In the genomic region with DNA sequence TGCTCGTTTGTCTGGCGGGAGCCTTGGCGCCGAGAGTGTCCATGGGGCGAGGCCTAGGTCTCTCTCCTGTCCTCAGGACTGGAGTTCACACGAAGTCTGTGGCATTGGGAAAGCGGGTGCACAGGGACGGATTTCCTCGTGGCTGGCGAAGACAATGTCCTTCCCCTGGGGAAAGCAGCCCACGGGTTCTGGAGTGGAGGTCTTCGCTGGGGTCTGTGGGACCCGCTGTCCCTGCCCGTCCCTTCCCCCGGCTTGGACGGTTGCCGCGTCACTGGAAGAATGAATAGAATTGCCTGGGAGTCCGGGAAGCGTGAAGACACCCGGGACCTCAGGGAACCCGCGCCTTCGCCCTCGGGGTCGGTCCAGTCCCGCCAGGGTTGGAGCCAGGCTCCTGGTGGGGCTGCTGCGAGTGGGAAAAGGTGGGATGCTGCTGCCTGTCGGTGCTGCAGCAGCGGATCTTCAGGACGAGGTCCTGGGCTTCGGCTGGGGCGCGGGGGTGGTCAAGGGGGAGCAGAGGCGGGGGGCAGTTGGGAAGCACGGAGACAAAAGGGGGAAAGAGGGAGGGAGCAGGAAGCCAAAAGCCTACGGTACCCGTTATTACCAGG, we compare ENCODE assay signal across 19 cellular contexts.
A peak's percentile ranks its signal among the peaks of the same experiment; 100 is the strongest.
DNase-seq lines count a peak whose midpoint lies in the region; ATAC-seq, FAIRE-seq and TF ChIP-seq lines count a peak whose summit lies in the region.
"Had no signal": no experiment of that assay in that cellular context is flagged by ENCODE, and none has a peak within 500 bp of the region (broad histone marks: within the 10 kb centered on the region; RNA-seq: fewer than 3 reads in every experiment).

No MANE protein-coding gene starts in this region.

- ATAC-seq in K562: no peak
- peak; percentile 39 for ATAC-seq in naive thymus-derived CD4-positive, alpha-beta T cell
- no peak for ATAC-seq in HG03378 (IDR thresholded peaks at IDR 0.05; ENCODE audit: unreplicated experiment)
- no peak for ATAC-seq in HG02610 (IDR thresholded peaks at IDR 0.05; ENCODE audit: unreplicated experiment)
- ATAC-seq: CD8-positive, alpha-beta T cell; Panc1 had no signal

- no peak for TF ChIP-seq EP300 in K562 (IDR thresholded peaks at IDR 0.05; ENCODE audit: low read length)

- H3K27me3 Mint-ChIP-seq in naive thymus-derived CD4-positive, alpha-beta T cell: peaks cover 4 to 16% (median 8%) of the 10 kb centered on the region in 5 donors

- peaks cover 0 to 14% (median 7%) of the 10 kb centered on the region in 5 donors for H3K36me3 Mint-ChIP-seq in naive thymus-derived CD4-positive, alpha-beta T cell
- H3K36me3 Mint-ChIP-seq: CD8-positive, alpha-beta T cell had no signal

- DNase-seq in D341Med (ENCODE audit: low spot score) (peak; percentile 26), GM12892 (ENCODE audit: insufficient read length) (peak; percentile 12), K562 (ENCODE audit: extremely low read depth in 1 of 4, low spot score in 3 of 4) (no peak), NCI-H2196 treated with DMSO at 0.1 percent for 48 hours (lab: John Stamatoyannopoulos, UW; ENCODE audit: unreplicated experiment) (no peak), superior temporal gyrus (ENCODE audit: extremely low spot score) (no peak)
- DNase-seq in naive thymus-derived CD4-positive, alpha-beta T cell: no peak
- DNase-seq: activated CD4-positive, alpha-beta T cell treated with anti-CD3 and anti-CD28 coated beads for 48 hours; foreskin keratinocyte; KG1; NCI-H187; NCI-H345 had no signal

- WGBS in K562 (ENCODE audit: insufficient coverage, low coverage, missing lambda C conversion rate): 32% methylated on average over 30 of the region's 38 CpGs

- no peaks in the 10 kb centered on the region for H3K79me2 ChIP-seq in K562 (ENCODE audit: control insufficient read depth, insufficient read depth, low read length)

- peaks cover 0 to 22% of the 10 kb centered on the region in 2 experiments; a peak in 2 of 5 replicates for H3K4me1 ChIP-seq in K562 (replicated peaks in 1 of 2; ENCODE audit: control insufficient read depth in 2 of 2, insufficient read depth in 2 of 2, low read length in 2 of 2)
- H3K4me1 ChIP-seq in naive thymus-derived CD4-positive, alpha-beta T cell (ENCODE audit: control insufficient read depth in 2 of 2, insufficient read depth in 2 of 2, low read length in 2 of 2): no peaks in the 10 kb centered on the region
- H3K4me1 ChIP-seq: foreskin keratinocyte had no signal

- H3K36me3 ChIP-seq in K562 (ENCODE audit: control insufficient read depth, insufficient read depth, low read length): no peaks in the 10 kb centered on the region
- H3K36me3 ChIP-seq in naive thymus-derived CD4-positive, alpha-beta T cell (ENCODE audit: control insufficient read depth in 2 of 3, insufficient read depth in 3 of 3, low read length in 3 of 3): no peaks in the 10 kb centered on the region
- H3K36me3 ChIP-seq: neutrophil, tibial nerve had no signal

- BruUV-seq in K562 (replicated peaks; lab: Mats Ljungman, UMichigan): no TSS peak

- CTCF ChIA-PET in K562 (lab: Yijun Ruan, JAX; ENCODE audit: low intra/inter-chr PET ratio): no interaction called here
- CTCF ChIA-PET in naive thymus-derived CD4-positive, alpha-beta T cell (lab: Charles Lee): no interaction called here

- no peak overlapping the region for H3K27ac Mint-ChIP-seq in naive thymus-derived CD4-positive, alpha-beta T cell
- H3K27ac Mint-ChIP-seq: activated T-helper 2 cell treated with anti-CD3 and anti-CD28 coated beads, Interferon-gamma antibody, Interleukin-2, Interleukin-4, amounts not matched to agents 10 μg/mL and 5 μg/mL and 100 μg/mL, durations not matched to agents 14 hours and 24 hours and 36 hours; CD8-positive, alpha-beta T cell had no signal

- no peaks in the 10 kb centered on the region for H3K9me3 ChIP-seq in K562 (replicated peaks; ENCODE audit: control insufficient read depth, insufficient read depth, low read depth, low read length)
- H3K9me3 ChIP-seq in naive thymus-derived CD4-positive, alpha-beta T cell (ENCODE audit: control insufficient read depth in 2 of 3, low read length in 3 of 3): peaks cover 0 to 19% (median 0%) of the 10 kb centered on the region in 3 experiments

- H3K9me3 Mint-ChIP-seq in naive thymus-derived CD4-positive, alpha-beta T cell: peaks cover 7 to 19% (median 15%) of the 10 kb centered on the region in 11 donors

- no peaks in the 10 kb centered on the region for H4K20me1 ChIP-seq in K562 (replicated peaks; ENCODE audit: control insufficient read depth, insufficient read depth, low read length)

- no peaks in the 10 kb centered on the region for H3K4me1 Mint-ChIP-seq in naive thymus-derived CD4-positive, alpha-beta T cell

- no peak overlapping the region for H3K4me3 ChIP-seq in K562
- no peak overlapping the region for H3K4me3 ChIP-seq in naive thymus-derived CD4-positive, alpha-beta T cell (ENCODE audit: low read length)
- H3K4me3 ChIP-seq: tibial nerve had no signal

- H3K27ac ChIP-seq in K562 (ENCODE audit: extremely low read depth, low read depth, low read length): no peak overlapping the region
- H3K27ac ChIP-seq in naive thymus-derived CD4-positive, alpha-beta T cell (ENCODE audit: low read depth, low read length): no peak overlapping the region
- H3K27ac ChIP-seq: epithelial cell of prostate, foreskin keratinocyte, neutrophil, tibial nerve had no signal

- no peak overlapping the region for H3K4me3 Mint-ChIP-seq in naive thymus-derived CD4-positive, alpha-beta T cell
- H3K4me3 Mint-ChIP-seq: CD8-positive, alpha-beta T cell had no signal

- TF ChIP-seq CTCF in K562 (IDR thresholded peaks at IDR 0.05 in 2 of 3, conservative IDR thresholded peaks at IDR 0.05 in 1 of 3; ENCODE audit: insufficient read depth in 2 of 3, low read depth in 1 of 3, low read length in 3 of 3): no peak

- FAIRE-seq in GM12892 (lab: Jason Lieb, UNC) (no peak), K562 (lab: Jason Lieb, UNC) (no peak)

- H3K9me1 ChIP-seq in K562 (ENCODE audit: control insufficient read depth, insufficient read depth, low read length): no peaks in the 10 kb centered on the region

- H3K4me2 ChIP-seq in K562 (ENCODE audit: insufficient read depth, low read length): no peak overlapping the region; the same call in 1 of the 2 replicates

- TF ChIP-seq POLR2A in GM12892 (IDR thresholded peaks at IDR 0.05; ENCODE audit: low read depth, low read length) (no peak), K562 (conservative IDR thresholded peaks at IDR 0.05) (no peak)

- TF ChIP-seq RAD21 in K562 (CRISPR knock-in tag; conservative IDR thresholded peaks at IDR 0.05 in 1 of 2, IDR thresholded peaks at IDR 0.05 in 1 of 2): no peak

- POLR2A ChIA-PET in K562 (lab: Yijun Ruan, JAX): no interaction called here
- POLR2A ChIA-PET in naive thymus-derived CD4-positive, alpha-beta T cell (lab: Charles Lee): no interaction called here

- H3K27me3 ChIP-seq in K562 (ENCODE audit: control insufficient read depth in 2 of 2, insufficient read depth in 2 of 2, low read length in 2 of 2): peaks cover 9 to 21% of the 10 kb centered on the region in 2 experiments; a peak in 3 of 5 replicates
- H3K27me3 ChIP-seq in naive thymus-derived CD4-positive, alpha-beta T cell (ENCODE audit: control insufficient read depth in 2 of 2, insufficient read depth in 2 of 2, low read length in 2 of 2): no peaks in the 10 kb centered on the region
- H3K27me3 ChIP-seq: foreskin keratinocyte, tibial nerve had no signal

- no peak overlapping the region; a peak in 1 of 4 replicates for H3K9ac ChIP-seq in K562 (ENCODE audit: insufficient read depth in 1 of 2, low read depth in 2 of 2, low read length in 2 of 2)

- in situ Hi-C loops in K562 (cut with MboI): no loop called here

- peak overlapping the region; percentile 60; the same call in 1 of the 2 replicates for H2AFZ ChIP-seq in K562 (ENCODE audit: low read depth, low read length)

- intact Hi-C loops in K562 (cut with micrococcal nuclease): no loop called here
- intact Hi-C loops in naive thymus-derived CD4-positive, alpha-beta T cell (cut with micrococcal nuclease): no loop called here

TF ChIP-seq in K562, 482 proteins besides CTCF, POLR2A, EP300 and RAD21 (continues in another document):
- TF ChIP-seq, protein P1, sequence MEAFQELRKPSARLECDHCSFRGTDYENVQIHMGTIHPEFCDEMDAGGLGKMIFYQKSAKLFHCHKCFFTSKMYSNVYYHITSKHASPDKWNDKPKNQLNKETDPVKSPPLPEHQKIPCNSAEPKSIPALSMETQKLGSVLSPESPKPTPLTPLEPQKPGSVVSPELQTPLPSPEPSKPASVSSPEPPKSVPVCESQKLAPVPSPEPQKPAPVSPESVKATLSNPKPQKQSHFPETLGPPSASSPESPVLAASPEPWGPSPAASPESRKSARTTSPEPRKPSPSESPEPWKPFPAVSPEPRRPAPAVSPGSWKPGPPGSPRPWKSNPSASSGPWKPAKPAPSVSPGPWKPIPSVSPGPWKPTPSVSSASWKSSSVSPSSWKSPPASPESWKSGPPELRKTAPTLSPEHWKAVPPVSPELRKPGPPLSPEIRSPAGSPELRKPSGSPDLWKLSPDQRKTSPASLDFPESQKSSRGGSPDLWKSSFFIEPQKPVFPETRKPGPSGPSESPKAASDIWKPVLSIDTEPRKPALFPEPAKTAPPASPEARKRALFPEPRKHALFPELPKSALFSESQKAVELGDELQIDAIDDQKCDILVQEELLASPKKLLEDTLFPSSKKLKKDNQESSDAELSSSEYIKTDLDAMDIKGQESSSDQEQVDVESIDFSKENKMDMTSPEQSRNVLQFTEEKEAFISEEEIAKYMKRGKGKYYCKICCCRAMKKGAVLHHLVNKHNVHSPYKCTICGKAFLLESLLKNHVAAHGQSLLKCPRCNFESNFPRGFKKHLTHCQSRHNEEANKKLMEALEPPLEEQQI (IDR thresholded peaks at IDR 0.05): no peak

Comparison
In these comparisons a context has a peak if more than half of its experiments do, and no peak if none do; other contexts are left out.
1. DNase-seq: peak in D341Med (single experiment) and GM12892 (single experiment); none in K562 (0 of 4), naive thymus-derived CD4-positive, alpha-beta T cell (0 of 9), NCI-H2196 treated with DMSO at 0.1 percent for 48 hours (single experiment) and superior temporal gyrus (single experiment).